ENCODE assay signal across 8 cellular contexts in the genomic region with DNA sequence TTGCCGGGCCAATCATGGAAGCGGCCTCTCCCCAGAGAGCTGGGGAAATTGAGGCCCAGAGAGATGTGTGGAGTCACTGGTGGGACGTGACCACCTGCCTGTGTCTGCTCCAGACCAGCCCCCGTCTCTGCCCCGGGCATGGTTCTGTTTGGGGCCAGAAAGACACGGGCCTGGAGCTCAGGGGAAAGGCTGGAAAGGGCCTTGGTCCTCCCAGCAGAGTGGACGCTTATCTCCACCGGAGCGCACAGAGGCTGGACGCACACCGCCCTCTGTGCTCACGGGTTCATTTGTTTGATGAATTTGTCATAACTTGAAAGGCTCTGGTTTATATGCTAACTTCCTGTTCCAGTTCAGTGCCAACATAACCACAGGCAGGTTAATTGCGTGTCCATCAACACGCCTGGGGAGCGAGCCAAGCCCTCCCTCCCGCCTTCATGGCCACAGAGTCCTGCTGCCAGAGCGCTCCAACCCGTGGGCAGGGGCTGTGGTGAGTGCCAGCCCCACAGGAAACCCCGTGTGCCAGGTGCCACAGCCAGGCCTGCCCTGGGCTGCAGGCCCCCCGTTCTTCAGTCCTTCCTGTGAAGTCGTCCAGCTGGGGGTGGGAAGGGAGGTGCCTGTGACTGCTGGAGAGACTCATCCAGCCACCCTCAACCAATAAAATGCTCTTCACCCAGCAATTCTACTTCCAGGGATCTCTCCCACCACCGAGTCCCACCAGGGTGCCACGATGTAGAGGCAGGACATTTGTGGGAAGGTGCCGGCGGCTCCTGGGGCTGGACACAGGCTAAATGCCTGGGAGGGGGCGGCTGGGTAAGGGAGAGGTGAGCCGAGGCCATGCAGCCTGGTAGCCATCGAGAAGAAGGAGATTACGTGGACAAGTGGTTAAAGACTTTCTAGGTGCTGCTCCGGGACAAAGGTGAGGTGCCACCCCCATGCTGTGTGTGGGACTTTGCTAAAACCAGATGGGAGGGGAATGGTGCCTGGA. TPM values are rescaled to one million over a fixed set of nuclear protein-coding genes. Genes with fewer than 3 reads are reported as not detected.
A peak's percentile ranks its signal among the peaks of the same experiment; 100 is the strongest.
DNase-seq lines count a peak whose midpoint lies in the region; ATAC-seq and TF ChIP-seq lines count a peak whose summit lies in the region.

No MANE protein-coding gene starts in this region.

- no peaks in the 10 kb centered on the region for H3K36me3 ChIP-seq in CD4-positive, alpha-beta memory T cell (ENCODE audit: insufficient read depth, low read length)
- H3K36me3 ChIP-seq in adipocyte (ENCODE audit: control insufficient read depth, insufficient read depth, low read length, severe bottlenecking): no peaks in the 10 kb centered on the region
- H3K36me3 ChIP-seq in thoracic aorta: no peaks in the 10 kb centered on the region

- H3K4me1 Mint-ChIP-seq in CD4-positive, alpha-beta memory T cell: peaks cover 6 to 18% (median 15%) of the 10 kb centered on the region in 4 donors

- TF ChIP-seq CTCF in thoracic aorta (IDR thresholded peaks at IDR 0.05): no peak

- H3K4me1 ChIP-seq in CD4-positive, alpha-beta memory T cell (ENCODE audit: insufficient read depth, low read length): peaks cover 18% of the 10 kb centered on the region
- H3K4me1 ChIP-seq in adipocyte (ENCODE audit: control insufficient read depth, insufficient read depth, low read length) (peaks cover 9% of the 10 kb centered on the region), thoracic aorta (ENCODE audit: control insufficient read depth in 1 of 2, low read depth in 2 of 2) (peaks cover 9 to 20% of the 10 kb centered on the region in 2 donors)

- H3K9ac ChIP-seq in adipocyte (ENCODE audit: low read length): no peak overlapping the region

- CTCF ChIA-PET in CD4-positive, alpha-beta memory T cell (lab: Charles Lee; ENCODE audit: partially characterized antibody): no interaction called here

- no peak overlapping the region for H3K27ac ChIP-seq in CD4-positive, alpha-beta memory T cell (ENCODE audit: low read depth, low read length)
- H3K27ac ChIP-seq in thoracic aorta: peak overlapping the region; percentile 46 to 59

- DNase-seq in CD4-positive, alpha-beta memory T cell: peak in 3 of 5 donors; percentile 29 to 38 (median 31)
- DNase-seq in NCI-H1048 (lab: John Stamatoyannopoulos, UW) (peak; percentile 46), adipocyte (ENCODE audit: low read depth) (no peak), kidney tubule cell (ENCODE audit: low spot score) (peak; percentile 95), thoracic aorta (ENCODE audit: low spot score) (no peak)
- no peak for DNase-seq in stimulated activated CD4-positive, alpha-beta T cell treated with anti-CD3 and anti-CD28 coated beads, Interleukin-15, amount 100 ng/mL, for 24 hours

- no peaks in the 10 kb centered on the region for H3K36me3 Mint-ChIP-seq in CD4-positive, alpha-beta memory T cell

- H3K27me3 Mint-ChIP-seq in CD4-positive, alpha-beta memory T cell: peaks cover 25 to 37% of the 10 kb centered on the region in 2 donors

- H3K9me3 Mint-ChIP-seq in CD4-positive, alpha-beta memory T cell: no peaks in the 10 kb centered on the region

- POLR2A ChIA-PET in CD4-positive, alpha-beta memory T cell (lab: Charles Lee; ENCODE audit: partially characterized antibody): no interaction called here

- no peak overlapping the region for H3K4me3 ChIP-seq in CD4-positive, alpha-beta memory T cell (ENCODE audit: low read length in 2 of 2)
- H3K4me3 ChIP-seq in adipocyte (ENCODE audit: low read length) (peak overlapping the region; percentile 73), thoracic aorta (peak overlapping the region; percentile 61)

- intact Hi-C loops in CD4-positive, alpha-beta memory T cell (cut with micrococcal nuclease): no loop called here

- peak overlapping the region in 2 of 7 donors; percentile 8 for H3K27ac Mint-ChIP-seq in CD4-positive, alpha-beta memory T cell

- H3K4me3 Mint-ChIP-seq in CD4-positive, alpha-beta memory T cell: peak overlapping the region; percentile 46 to 84 (median 57)

- no peaks in the 10 kb centered on the region for H3K9me3 ChIP-seq in CD4-positive, alpha-beta memory T cell (ENCODE audit: control insufficient read depth in 1 of 2, low read length in 2 of 2)
- H3K9me3 ChIP-seq in adipocyte (ENCODE audit: control insufficient read depth, low read length) (no peaks in the 10 kb centered on the region), thoracic aorta (no peaks in the 10 kb centered on the region)

- H3K27me3 ChIP-seq in CD4-positive, alpha-beta memory T cell (ENCODE audit: insufficient read depth, low read length): no peaks in the 10 kb centered on the region
- H3K27me3 ChIP-seq in adipocyte (replicated peaks; ENCODE audit: control insufficient read depth, insufficient read depth, low read length): peaks cover 21% of the 10 kb centered on the region
- H3K27me3 ChIP-seq in thoracic aorta (replicated peaks; ENCODE audit: insufficient read depth): no peaks in the 10 kb centered on the region

- no peak for ATAC-seq in thoracic aorta (ENCODE audit: insufficient number of reproducible peaks, low FRiP score, low read depth)
- ATAC-seq in HG02759 (IDR thresholded peaks at IDR 0.05; ENCODE audit: unreplicated experiment): no peak
- no peak for ATAC-seq in HG03039 (IDR thresholded peaks at IDR 0.05; ENCODE audit: unreplicated experiment)

RNA-seq across cellular contexts. Expression of gene BAHCC1, which starts 29.4 kb away (rescaled TPM):
- total RNA-seq in CD4-positive, alpha-beta memory T cell: not detected
- not detected for polyA plus RNA-seq in CD4-positive, alpha-beta memory T cell
- total RNA-seq in thoracic aorta: 10 to 100 TPM; 41.2 to 69.6 TPM

Comparison
In these comparisons a context has a peak if more than half of its experiments do, and no peak if none do; other contexts are left out.
1. DNase-seq: peak in CD4-positive, alpha-beta memory T cell (3 of 5), NCI-H1048 (single experiment) and kidney tubule cell (single experiment); none in adipocyte (single experiment), thoracic aorta (single experiment) and stimulated activated CD4-positive, alpha-beta T cell treated with anti-CD3 and anti-CD28 coated beads, Interleukin-15, amount 100 ng/mL, for 24 hours (single experiment).
2. H3K4me3 ChIP-seq: peak in adipocyte (single experiment) and thoracic aorta (single experiment); none in CD4-positive, alpha-beta memory T cell (0 of 2).
3. RNA of gene BAHCC1, which starts 29.4 kb away (total RNA-seq): 41.2 to 69.6 TPM in thoracic aorta; not detected in CD4-positive, alpha-beta memory T cell; every median in the first group is over 10 times any median in the second.